Comparison of ENCODE assay signal across 1 cellular context in the genomic region with DNA sequence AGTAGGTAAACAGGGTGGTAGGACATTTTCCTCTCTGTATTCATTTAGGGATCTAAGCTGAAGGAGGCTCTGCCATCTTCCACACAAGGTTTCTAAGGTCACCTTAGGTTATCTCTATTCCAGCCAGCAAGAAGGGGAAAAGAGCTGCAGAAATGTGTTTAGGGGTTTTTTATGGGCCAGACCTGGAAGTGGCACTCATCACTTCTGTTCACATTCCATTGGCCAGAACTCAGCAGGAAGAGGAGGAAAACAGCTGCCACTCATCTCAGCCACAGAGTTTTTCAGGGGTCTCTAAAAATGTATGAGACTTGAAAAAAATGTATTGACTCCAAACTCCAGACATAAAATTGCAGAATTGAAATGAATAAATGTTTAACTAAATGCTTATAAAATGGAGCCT.
TF ChIP-seq lines count a peak whose summit lies in the region.

No MANE protein-coding gene starts in this region.

TF ChIP-seq in SK-N-SH treated with all-trans-retinoic acid at 6 μM for 48 hours, 23 proteins besides CTCF, POLR2A, EP300 and RAD21 (continued from another document):
- TF ChIP-seq, protein P1, sequence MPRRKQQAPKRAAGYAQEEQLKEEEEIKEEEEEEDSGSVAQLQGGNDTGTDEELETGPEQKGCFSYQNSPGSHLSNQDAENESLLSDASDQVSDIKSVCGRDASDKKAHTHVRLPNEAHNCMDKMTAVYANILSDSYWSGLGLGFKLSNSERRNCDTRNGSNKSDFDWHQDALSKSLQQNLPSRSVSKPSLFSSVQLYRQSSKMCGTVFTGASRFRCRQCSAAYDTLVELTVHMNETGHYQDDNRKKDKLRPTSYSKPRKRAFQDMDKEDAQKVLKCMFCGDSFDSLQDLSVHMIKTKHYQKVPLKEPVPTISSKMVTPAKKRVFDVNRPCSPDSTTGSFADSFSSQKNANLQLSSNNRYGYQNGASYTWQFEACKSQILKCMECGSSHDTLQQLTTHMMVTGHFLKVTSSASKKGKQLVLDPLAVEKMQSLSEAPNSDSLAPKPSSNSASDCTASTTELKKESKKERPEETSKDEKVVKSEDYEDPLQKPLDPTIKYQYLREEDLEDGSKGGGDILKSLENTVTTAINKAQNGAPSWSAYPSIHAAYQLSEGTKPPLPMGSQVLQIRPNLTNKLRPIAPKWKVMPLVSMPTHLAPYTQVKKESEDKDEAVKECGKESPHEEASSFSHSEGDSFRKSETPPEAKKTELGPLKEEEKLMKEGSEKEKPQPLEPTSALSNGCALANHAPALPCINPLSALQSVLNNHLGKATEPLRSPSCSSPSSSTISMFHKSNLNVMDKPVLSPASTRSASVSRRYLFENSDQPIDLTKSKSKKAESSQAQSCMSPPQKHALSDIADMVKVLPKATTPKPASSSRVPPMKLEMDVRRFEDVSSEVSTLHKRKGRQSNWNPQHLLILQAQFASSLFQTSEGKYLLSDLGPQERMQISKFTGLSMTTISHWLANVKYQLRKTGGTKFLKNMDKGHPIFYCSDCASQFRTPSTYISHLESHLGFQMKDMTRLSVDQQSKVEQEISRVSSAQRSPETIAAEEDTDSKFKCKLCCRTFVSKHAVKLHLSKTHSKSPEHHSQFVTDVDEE (CRISPR knock-in tag; IDR thresholded peaks at IDR 0.05), result no peak
TF ChIP-seq in SK-N-SH treated with all-trans-retinoic acid at 6 μM for 48 hours: peak in this region for 0.
